In genomic region chr1:66510407-66510806, GRCh38 we compare ENCODE assay signal across 26 cellular contexts.
"Had no signal": no experiment of that assay in that cellular context is flagged by ENCODE, and none has a peak within 500 bp of the region (broad histone marks: within the 10 kb centered on the region; RNA-seq: fewer than 3 reads in every experiment).

No MANE protein-coding gene starts in this region.

- H3K4me3 Mint-ChIP-seq: activated CD4-positive, alpha-beta memory T cell treated with anti-CD3 and anti-CD28 coated beads for 36 hours; activated naive CD8-positive, alpha-beta T cell treated with anti-CD3 and anti-CD28 coated beads for 36 hours; central memory CD8-positive, alpha-beta T cell; T-helper 1 cell treated with Interleukin-12 subunit alpha and Interleukin-12 subunit beta and Interleukin-4 antibody, amounts not matched to agents 30 μg/mL and 1 μg/mL, for 36 hours; T-helper 2 cell treated with Interferon-gamma antibody and Interleukin-4, amounts not matched to agents 5 μg/mL and 100 μg/mL, for 36 hours had no signal

- H3K27ac Mint-ChIP-seq: activated CD4-positive, alpha-beta memory T cell treated with anti-CD3 and anti-CD28 coated beads for 36 hours; activated naive CD8-positive, alpha-beta T cell treated with anti-CD3 and anti-CD28 coated beads for 36 hours; T-helper 1 cell treated with Interleukin-12 subunit alpha and Interleukin-12 subunit beta and Interleukin-4 antibody, amounts not matched to agents 30 μg/mL and 1 μg/mL, for 36 hours; T-helper 2 cell treated with Interferon-gamma antibody and Interleukin-4, amounts not matched to agents 5 μg/mL and 100 μg/mL, for 36 hours had no signal

- DNase-seq: activated CD4-positive, alpha-beta memory T cell treated with anti-CD3 and anti-CD28 coated beads for 36 hours; activated CD4-positive, alpha-beta T cell treated with anti-CD3 and anti-CD28 coated beads, Interleukin-2, amount 50 U/mL, for 1 hour; activated CD8-positive, alpha-beta memory T cell treated with anti-CD3 and anti-CD28 coated beads, Interleukin-2, amount 50 U/mL, for 4 hours; activated effector memory CD4-positive, alpha-beta T cell treated with Interleukin-2 at 50 U/mL for 16 hours; activated naive CD4-positive, alpha-beta T cell; activated naive CD4-positive, alpha-beta T cell treated with anti-CD3 and anti-CD28 coated beads, Interleukin-2, amount 50 U/mL, for 16 hours; activated naive CD8-positive, alpha-beta T cell treated with anti-CD3 and anti-CD28 coated beads for 36 hours; activated T-cell treated with anti-CD3 and anti-CD28 coated beads for 4 hours; activated T-cell treated with anti-CD3 and anti-CD28 coated beads, Interleukin-2, amount 50 U/mL, for 48 hours; amniotic stem cell; NCI-H1105; NCI-H1417 treated with DMSO at 0.1 percent for 48 hours; NCI-H1694 treated with DMSO at 0.1 percent for 48 hours; NCI-H2029; NCI-H345; NCI-H524 treated with DMSO at 0.1 percent for 48 hours; SHP77; SJCRH30; SK-N-SH had no signal

- H3K27me3 ChIP-seq: ascending aorta, cardiac muscle cell, SJCRH30 had no signal

- H3K36me3 ChIP-seq: ascending aorta, cardiac muscle cell, SJCRH30 had no signal

- H3K9ac ChIP-seq: SK-N-SH had no signal

- ATAC-seq: K562, Panc1 had no signal

- H3K4me1 Mint-ChIP-seq: activated naive CD8-positive, alpha-beta T cell treated with anti-CD3 and anti-CD28 coated beads for 36 hours; central memory CD8-positive, alpha-beta T cell had no signal

- H3K27ac ChIP-seq: ascending aorta, cardiac muscle cell, SJCRH30 had no signal

- H3K4me1 ChIP-seq: ascending aorta, SJCRH30 had no signal

- H3K4me3 ChIP-seq: ascending aorta, cardiac muscle cell, K562, SJCRH30 had no signal

- H3K9me3 Mint-ChIP-seq: activated CD4-positive, alpha-beta memory T cell treated with anti-CD3 and anti-CD28 coated beads for 36 hours; activated naive CD8-positive, alpha-beta T cell treated with anti-CD3 and anti-CD28 coated beads for 36 hours; central memory CD8-positive, alpha-beta T cell; T-helper 1 cell treated with Interleukin-12 subunit alpha and Interleukin-12 subunit beta and Interleukin-4 antibody, amounts not matched to agents 30 μg/mL and 1 μg/mL, for 36 hours; T-helper 2 cell treated with Interferon-gamma antibody and Interleukin-4, amounts not matched to agents 5 μg/mL and 100 μg/mL, for 36 hours had no signal

- H3K36me3 Mint-ChIP-seq: activated CD4-positive, alpha-beta memory T cell treated with anti-CD3 and anti-CD28 coated beads for 36 hours; activated naive CD8-positive, alpha-beta T cell treated with anti-CD3 and anti-CD28 coated beads for 36 hours had no signal

- H3K4me2 ChIP-seq: SK-N-SH had no signal

- H3K9me3 ChIP-seq: SJCRH30, SK-N-SH had no signal
